In the genomic region with DNA sequence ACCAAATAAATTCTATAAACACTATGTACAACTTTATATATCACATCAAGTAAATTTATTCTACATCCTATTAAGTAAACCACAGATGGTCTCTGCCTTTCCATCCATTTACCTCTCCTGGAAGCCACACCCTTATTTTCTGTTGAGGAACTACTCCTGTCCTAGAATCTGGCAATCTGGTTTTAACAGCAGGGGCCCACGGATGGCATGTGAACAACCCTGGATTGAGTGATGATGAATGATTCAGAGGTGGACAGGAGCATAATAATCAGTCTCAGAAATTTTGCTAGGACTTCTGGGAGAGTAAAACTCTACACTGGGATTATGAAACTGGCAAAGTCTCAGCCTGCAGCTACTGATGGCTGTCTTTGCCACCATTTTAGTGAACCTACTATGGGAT, we compare ENCODE assay signal across 1 cellular context.
A peak's percentile ranks its signal among the peaks of the same experiment; 100 is the strongest.
TF ChIP-seq lines count a peak whose summit lies in the region.

No MANE protein-coding gene starts in this region.

TF ChIP-seq in HCT116, 20 proteins besides CTCF, POLR2A, EP300 and RAD21:
- TF ChIP-seq YY1 (IDR thresholded peaks at IDR 0.05; ENCODE audit: extremely low read depth, insufficient replicate concordance, low read depth, low read length): no peak
- TF ChIP-seq ZNF274 (IDR thresholded peaks at IDR 0.05; ENCODE audit: low read depth, low read length): no peak
- no peak for TF ChIP-seq JUND (IDR thresholded peaks at IDR 0.05)
- TF ChIP-seq, protein P1, sequence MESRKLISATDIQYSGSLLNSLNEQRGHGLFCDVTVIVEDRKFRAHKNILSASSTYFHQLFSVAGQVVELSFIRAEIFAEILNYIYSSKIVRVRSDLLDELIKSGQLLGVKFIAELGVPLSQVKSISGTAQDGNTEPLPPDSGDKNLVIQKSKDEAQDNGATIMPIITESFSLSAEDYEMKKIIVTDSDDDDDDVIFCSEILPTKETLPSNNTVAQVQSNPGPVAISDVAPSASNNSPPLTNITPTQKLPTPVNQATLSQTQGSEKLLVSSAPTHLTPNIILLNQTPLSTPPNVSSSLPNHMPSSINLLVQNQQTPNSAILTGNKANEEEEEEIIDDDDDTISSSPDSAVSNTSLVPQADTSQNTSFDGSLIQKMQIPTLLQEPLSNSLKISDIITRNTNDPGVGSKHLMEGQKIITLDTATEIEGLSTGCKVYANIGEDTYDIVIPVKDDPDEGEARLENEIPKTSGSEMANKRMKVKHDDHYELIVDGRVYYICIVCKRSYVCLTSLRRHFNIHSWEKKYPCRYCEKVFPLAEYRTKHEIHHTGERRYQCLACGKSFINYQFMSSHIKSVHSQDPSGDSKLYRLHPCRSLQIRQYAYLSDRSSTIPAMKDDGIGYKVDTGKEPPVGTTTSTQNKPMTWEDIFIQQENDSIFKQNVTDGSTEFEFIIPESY (IDR thresholded peaks at IDR 0.05; ENCODE audit: extremely low read depth, insufficient replicate concordance, low read length): no peak
- TF ChIP-seq, protein P2, sequence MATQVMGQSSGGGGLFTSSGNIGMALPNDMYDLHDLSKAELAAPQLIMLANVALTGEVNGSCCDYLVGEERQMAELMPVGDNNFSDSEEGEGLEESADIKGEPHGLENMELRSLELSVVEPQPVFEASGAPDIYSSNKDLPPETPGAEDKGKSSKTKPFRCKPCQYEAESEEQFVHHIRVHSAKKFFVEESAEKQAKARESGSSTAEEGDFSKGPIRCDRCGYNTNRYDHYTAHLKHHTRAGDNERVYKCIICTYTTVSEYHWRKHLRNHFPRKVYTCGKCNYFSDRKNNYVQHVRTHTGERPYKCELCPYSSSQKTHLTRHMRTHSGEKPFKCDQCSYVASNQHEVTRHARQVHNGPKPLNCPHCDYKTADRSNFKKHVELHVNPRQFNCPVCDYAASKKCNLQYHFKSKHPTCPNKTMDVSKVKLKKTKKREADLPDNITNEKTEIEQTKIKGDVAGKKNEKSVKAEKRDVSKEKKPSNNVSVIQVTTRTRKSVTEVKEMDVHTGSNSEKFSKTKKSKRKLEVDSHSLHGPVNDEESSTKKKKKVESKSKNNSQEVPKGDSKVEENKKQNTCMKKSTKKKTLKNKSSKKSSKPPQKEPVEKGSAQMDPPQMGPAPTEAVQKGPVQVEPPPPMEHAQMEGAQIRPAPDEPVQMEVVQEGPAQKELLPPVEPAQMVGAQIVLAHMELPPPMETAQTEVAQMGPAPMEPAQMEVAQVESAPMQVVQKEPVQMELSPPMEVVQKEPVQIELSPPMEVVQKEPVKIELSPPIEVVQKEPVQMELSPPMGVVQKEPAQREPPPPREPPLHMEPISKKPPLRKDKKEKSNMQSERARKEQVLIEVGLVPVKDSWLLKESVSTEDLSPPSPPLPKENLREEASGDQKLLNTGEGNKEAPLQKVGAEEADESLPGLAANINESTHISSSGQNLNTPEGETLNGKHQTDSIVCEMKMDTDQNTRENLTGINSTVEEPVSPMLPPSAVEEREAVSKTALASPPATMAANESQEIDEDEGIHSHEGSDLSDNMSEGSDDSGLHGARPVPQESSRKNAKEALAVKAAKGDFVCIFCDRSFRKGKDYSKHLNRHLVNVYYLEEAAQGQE (IDR thresholded peaks at IDR 0.05; ENCODE audit: low read depth): no peak
- TF ChIP-seq CEBPB (IDR thresholded peaks at IDR 0.05; ENCODE audit: low read depth): no peak
- TF ChIP-seq, protein P3, sequence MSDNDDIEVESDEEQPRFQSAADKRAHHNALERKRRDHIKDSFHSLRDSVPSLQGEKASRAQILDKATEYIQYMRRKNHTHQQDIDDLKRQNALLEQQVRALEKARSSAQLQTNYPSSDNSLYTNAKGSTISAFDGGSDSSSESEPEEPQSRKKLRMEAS (IDR thresholded peaks at IDR 0.05): peak; percentile 28; the same call in 1 of the 2 replicates
- no peak for TF ChIP-seq POLR2AphosphoS5 (IDR thresholded peaks at IDR 0.05; ENCODE audit: low read depth, low read length)
- no peak for TF ChIP-seq SRF (IDR thresholded peaks at IDR 0.05; ENCODE audit: low read depth)
- TF ChIP-seq, protein P4, sequence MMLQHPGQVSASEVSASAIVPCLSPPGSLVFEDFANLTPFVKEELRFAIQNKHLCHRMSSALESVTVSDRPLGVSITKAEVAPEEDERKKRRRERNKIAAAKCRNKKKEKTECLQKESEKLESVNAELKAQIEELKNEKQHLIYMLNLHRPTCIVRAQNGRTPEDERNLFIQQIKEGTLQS (IDR thresholded peaks at IDR 0.05): 0 out of 2 replicates have a peak, but pooled peaks have one; percentile 5
- TF ChIP-seq CBX3 (IDR thresholded peaks at IDR 0.05; ENCODE audit: low read depth): no peak
- no peak for TF ChIP-seq ELF1 (IDR thresholded peaks at IDR 0.05; ENCODE audit: borderline replicate concordance, low read depth)
- TF ChIP-seq EGR1 (IDR thresholded peaks at IDR 0.05; ENCODE audit: low read depth): no peak
- TF ChIP-seq SP1 (IDR thresholded peaks at IDR 0.05; ENCODE audit: low read depth): no peak
- no peak for TF ChIP-seq EZH2phosphoT487 (IDR thresholded peaks at IDR 0.05; ENCODE audit: borderline replicate concordance)
- no peak for TF ChIP-seq EZH2 (IDR thresholded peaks at IDR 0.05)
- TF ChIP-seq SIN3A (IDR thresholded peaks at IDR 0.05; ENCODE audit: low read depth): no peak
- no peak for TF ChIP-seq ZFX (IDR thresholded peaks at IDR 0.05)
